Comparison of ENCODE assay signal across 17 cellular contexts in the genomic region with DNA sequence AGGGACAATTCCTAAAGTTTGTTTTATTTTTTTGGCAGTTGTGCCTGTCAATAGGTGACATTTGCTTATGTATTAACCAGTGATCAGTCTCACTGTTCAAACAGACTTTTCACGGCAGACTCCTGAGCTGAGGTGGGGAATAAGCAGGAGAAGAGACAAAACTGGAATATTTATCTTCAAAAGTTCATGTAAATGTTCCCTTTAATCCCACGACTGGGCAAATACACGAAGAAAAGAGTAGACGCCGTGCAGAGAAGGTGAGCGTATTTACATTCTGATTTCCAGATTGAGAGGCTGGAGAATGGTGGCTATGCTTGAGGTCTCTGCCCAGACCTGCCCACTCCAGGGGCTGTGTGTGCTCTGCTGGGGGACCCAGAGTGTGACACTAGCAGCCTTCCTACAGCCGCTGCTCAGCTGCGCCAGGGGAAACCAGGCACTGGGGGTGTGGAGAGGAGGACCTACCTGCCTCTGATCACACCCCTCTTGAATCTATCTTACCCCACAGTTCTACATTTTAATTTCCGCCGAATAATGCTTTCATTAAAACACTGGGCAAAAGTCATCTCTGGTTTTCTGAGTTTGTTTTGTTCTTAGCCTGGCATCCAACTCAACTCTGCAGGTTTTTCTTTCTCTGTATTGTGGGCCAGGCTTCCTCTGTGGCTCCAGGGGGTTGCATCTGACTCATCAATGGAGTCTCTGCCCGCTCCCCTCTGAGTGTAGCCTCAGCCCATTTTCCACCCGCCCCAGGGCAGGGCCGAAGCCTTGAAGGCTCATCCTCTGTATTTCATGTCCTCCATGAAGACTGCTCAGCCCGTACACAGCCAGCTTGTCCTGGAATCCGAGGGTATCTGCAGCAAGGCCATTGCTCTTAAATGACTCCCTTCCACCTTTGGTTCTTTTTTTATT.
DNase-seq lines count a peak whose midpoint lies in the region; ATAC-seq and TF ChIP-seq lines count a peak whose summit lies in the region.
"Had no signal": no experiment of that assay in that cellular context is flagged by ENCODE, and none has a peak within 500 bp of the region (broad histone marks: within the 10 kb centered on the region; RNA-seq: fewer than 3 reads in every experiment).

No MANE protein-coding gene starts in this region.

- H3K4me3 ChIP-seq in H7 (ENCODE audit: insufficient read depth, low read depth, low read length), result no peak overlapping the region
- H3K4me3 ChIP-seq in mammary epithelial cell (replicated peaks in 1 of 3; ENCODE audit: insufficient read depth in 1 of 3, low read depth in 2 of 3, low read length in 3 of 3), result no peak overlapping the region
- H3K4me3 ChIP-seq: psoas muscle, suprapubic skin had no signal

- H3K36me3 ChIP-seq in H7 (replicated peaks; ENCODE audit: control insufficient read depth, insufficient read depth, low read length), result no peaks in the 10 kb centered on the region
- H3K36me3 ChIP-seq in mammary epithelial cell (ENCODE audit: insufficient read depth, low read length), result no peaks in the 10 kb centered on the region
- H3K36me3 ChIP-seq: suprapubic skin had no signal

- no peak overlapping the region for H3K9ac ChIP-seq in mammary epithelial cell (ENCODE audit: insufficient read depth, low read length)

- no peaks in the 10 kb centered on the region for H3K36me3 Mint-ChIP-seq in nephron progenitor cell (ENCODE audit: low read depth)

- H3K27ac ChIP-seq in mammary epithelial cell (ENCODE audit: insufficient read depth, low read depth, low read length), result no peak overlapping the region
- H3K27ac ChIP-seq: psoas muscle, suprapubic skin had no signal

- H3K4me1 Mint-ChIP-seq in nephron progenitor cell, result peaks cover 63% of the 10 kb centered on the region

- intact Hi-C loops in mammary epithelial cell (cut with micrococcal nuclease), result no loop called here

- peak overlapping the region; percentile 38 for H3K27ac Mint-ChIP-seq in nephron progenitor cell
- H3K27ac Mint-ChIP-seq: activated CD4-positive, alpha-beta T cell treated with anti-CD3 and anti-CD28 coated beads, Interleukin-2, amount 10 ng/mL, durations not matched to agents 24 days and 14 days; activated T-helper 1 cell treated with anti-CD3 and anti-CD28 coated beads, Interleukin-12 subunit alpha, Interleukin-12 subunit beta, Interleukin-2, Interleukin-4 antibody, amounts not matched to agents 30 ng/mL and 10 ng/mL and 1 ng/mL, durations not matched to agents 14 hours and 24 hours and 36 hours; CD14-positive monocyte had no signal

- no peaks in the 10 kb centered on the region for H4K20me1 ChIP-seq in mammary epithelial cell (ENCODE audit: insufficient read depth, low read length)

- no peak overlapping the region for H3K4me3 Mint-ChIP-seq in nephron progenitor cell
- H3K4me3 Mint-ChIP-seq: activated CD4-positive, alpha-beta T cell treated with anti-CD3 and anti-CD28 coated beads, Interleukin-2, amount 10 ng/mL, durations not matched to agents 24 days and 14 days; activated T-helper 1 cell treated with anti-CD3 and anti-CD28 coated beads, Interleukin-12 subunit alpha, Interleukin-12 subunit beta, Interleukin-2, Interleukin-4 antibody, amounts not matched to agents 30 ng/mL and 10 ng/mL and 1 ng/mL, durations not matched to agents 14 hours and 24 hours and 36 hours; CD14-positive monocyte had no signal

- H3K9me3 Mint-ChIP-seq in nephron progenitor cell, result peaks cover under 1% of the 10 kb centered on the region
- H3K9me3 Mint-ChIP-seq: activated CD4-positive, alpha-beta T cell treated with anti-CD3 and anti-CD28 coated beads, Interleukin-2, amount 10 ng/mL, durations not matched to agents 24 days and 14 days; activated T-helper 1 cell treated with anti-CD3 and anti-CD28 coated beads, Interleukin-12 subunit alpha, Interleukin-12 subunit beta, Interleukin-2, Interleukin-4 antibody, amounts not matched to agents 30 ng/mL and 10 ng/mL and 1 ng/mL, durations not matched to agents 14 hours and 24 hours and 36 hours; naive B cell had no signal

- peak overlapping the region; percentile 12 for H2AFZ ChIP-seq in mammary epithelial cell (ENCODE audit: low read depth, low read length)

- H3K27me3 Mint-ChIP-seq in nephron progenitor cell (ENCODE audit: low read depth, poor library complexity), result peaks cover 16% of the 10 kb centered on the region
- H3K27me3 Mint-ChIP-seq: activated CD4-positive, alpha-beta T cell treated with anti-CD3 and anti-CD28 coated beads, Interleukin-2, amount 10 ng/mL, durations not matched to agents 24 days and 14 days; naive B cell had no signal

- no peak for ATAC-seq in GM21367 (IDR thresholded peaks at IDR 0.05; ENCODE audit: unreplicated experiment)

- in situ Hi-C loops in mammary epithelial cell (cut with MboI; ENCODE audit: low sequenced_read_pairs in 2 of 2), result no loop called here

- no peaks in the 10 kb centered on the region for H3K9me3 ChIP-seq in mammary epithelial cell (replicated peaks; ENCODE audit: insufficient read depth, low read length)
- H3K9me3 ChIP-seq: psoas muscle, suprapubic skin had no signal

- DNase-seq in H7 (peak; percentile 73), NCI-H1105 treated with DMSO at 0.1 percent for 48 hours (lab: John Stamatoyannopoulos, UW) (peak; percentile 83), mammary epithelial cell (no peak), nephron progenitor cell (no peak), DMS53 (lab: John Stamatoyannopoulos, UW) (no peak), T-helper 1 cell (no peak), hypothalamus (lab: John Stamatoyannopoulos, UW) (no peak)
- DNase-seq: activated CD4-positive, alpha-beta T cell treated with anti-CD3 and anti-CD28 coated beads, Interleukin-2, amount 10 ng/mL, durations not matched to agents 24 days and 14 days; cortex of kidney; KBM-7; naive B cell; NCI-H1436 treated with DMSO at 0.1 percent for 48 hours; psoas muscle had no signal

- TF ChIP-seq CTCF in mammary epithelial cell (conservative IDR thresholded peaks at IDR 0.05 in 1 of 2, IDR thresholded peaks at IDR 0.05 in 1 of 2; ENCODE audit: extremely low read depth in 1 of 2, insufficient read depth in 1 of 2, low read depth in 1 of 2, low read length in 2 of 2) (no peak), nephron progenitor cell (IDR thresholded peaks at IDR 0.05) (no peak)

- BruUV-seq in mammary epithelial cell (replicated peaks; lab: Mats Ljungman, UMichigan), result no TSS peak

- H3K79me2 ChIP-seq in mammary epithelial cell (ENCODE audit: insufficient read depth, low read length), result no peaks in the 10 kb centered on the region

- dilution Hi-C loops in mammary epithelial cell (cut with HindIII; ENCODE audit: low sequenced_read_pairs), result no loop called here

- peaks cover 11% of the 10 kb centered on the region for H3K4me1 ChIP-seq in mammary epithelial cell (ENCODE audit: insufficient read depth, low read length)

- CTCF ChIA-PET in mammary epithelial cell (lab: Charles Lee; ENCODE audit: low non-redundant PET), result no interaction called here

- 32% methylated on average over 14 of the region's 15 CpGs for WGBS in mammary epithelial cell (ENCODE audit: low coverage, missing lambda C conversion rate)

- no peaks in the 10 kb centered on the region for H3K27me3 ChIP-seq in H7 (ENCODE audit: control insufficient read depth, insufficient read depth, low read length)
- no peaks in the 10 kb centered on the region for H3K27me3 ChIP-seq in mammary epithelial cell (ENCODE audit: insufficient read depth, low read length)
- H3K27me3 ChIP-seq: suprapubic skin had no signal

- H3K4me2 ChIP-seq in mammary epithelial cell (ENCODE audit: insufficient read depth, low read depth, low read length), result no peak overlapping the region

Comparison
In these comparisons a context has a peak if more than half of its experiments do, and no peak if none do; other contexts are left out.
1. DNase-seq: peak in H7 (single experiment) and NCI-H1105 treated with DMSO at 0.1 percent for 48 hours (single experiment); none in mammary epithelial cell (single experiment), nephron progenitor cell (single experiment), DMS53 (single experiment), T-helper 1 cell (0 of 5) and hypothalamus (0 of 51).